In the genomic region with DNA sequence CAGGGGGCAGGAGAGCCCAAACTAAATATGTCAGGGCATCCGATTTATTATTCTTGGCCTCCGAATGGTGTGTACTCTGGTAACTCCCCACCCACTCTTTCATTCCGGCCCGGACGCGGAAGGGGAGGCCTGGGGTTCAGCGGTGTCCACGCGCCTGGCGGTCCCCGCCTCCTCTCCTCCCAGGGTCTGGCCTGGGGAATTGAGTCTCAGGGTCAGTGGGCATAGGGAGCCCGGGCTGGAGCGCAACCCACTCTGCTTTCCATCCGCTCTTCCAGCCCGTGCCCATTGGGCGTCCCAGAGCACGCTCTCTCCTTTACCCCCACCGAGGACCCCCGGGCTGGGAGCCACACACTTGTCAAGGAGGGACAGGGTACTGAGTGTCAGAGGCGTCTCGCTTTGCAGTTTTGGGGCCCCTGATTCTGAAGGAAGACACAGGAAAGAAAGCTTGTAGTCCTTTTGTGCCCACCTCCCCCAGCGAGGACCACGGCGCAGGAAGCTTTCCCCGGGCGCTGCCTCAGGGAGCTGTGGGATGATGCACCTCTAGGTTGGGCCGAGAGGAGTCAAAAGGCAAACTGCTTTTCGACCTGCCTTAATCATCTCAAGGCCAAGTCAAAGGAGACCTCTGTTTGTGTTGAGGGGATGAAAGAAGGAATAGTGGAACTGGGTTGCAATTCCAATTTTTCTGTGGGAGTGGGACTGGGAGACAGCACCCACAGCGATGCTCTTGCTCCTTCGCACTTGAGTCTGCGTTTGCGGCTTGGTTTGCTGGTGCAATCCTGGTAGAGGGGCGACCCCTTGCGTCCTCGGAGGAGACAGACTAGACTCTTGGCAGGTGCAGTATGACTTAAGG, we compare ENCODE assay signal across 7 cellular contexts. TPM values are rescaled to one million over a fixed set of nuclear protein-coding genes. Genes with fewer than 3 reads are reported as not detected.
DNase-seq lines count a peak whose midpoint lies in the region; ATAC-seq and TF ChIP-seq lines count a peak whose summit lies in the region.

No MANE protein-coding gene starts in this region.

- no peaks in the 10 kb centered on the region for H3K36me3 ChIP-seq in sigmoid colon

- no peak for TF ChIP-seq EP300 in sigmoid colon (IDR thresholded peaks at IDR 0.05)

- DNase-seq in GM13977 (ENCODE audit: low spot score) (peak; percentile 81), NB4 (ENCODE audit: low read depth) (peak; percentile 88), SW480 (ENCODE audit: low spot score) (peak; percentile 24), astrocyte of the spinal cord (ENCODE audit: low read depth, low spot score) (peak; percentile 84), hypothalamus (lab: John Stamatoyannopoulos, UW) (peak in 44 of 51 donors; percentile 10 to 82 (median 54)), sigmoid colon (peak; percentile 91)

- H3K4me3 ChIP-seq in NB4 (ENCODE audit: low read depth, low read length) (no peak overlapping the region), astrocyte of the spinal cord (ENCODE audit: low read depth, low read length) (peak overlapping the region; percentile 47), sigmoid colon (peak overlapping the region; percentile 43 to 69 (median 58))

- in situ Hi-C loops in GM13977 (cut with MboI; ENCODE audit: low pct_unique_long_range_greater_than_20kb, low sequenced_read_pairs, unreplicated experiment) = loop anchor here (25.0 kb wide), 1 partner anchor 334 kb away; no protein-coding TSS in a partner anchor
- in situ Hi-C loops in astrocyte of the spinal cord (cut with HindIII; ENCODE audit: low sequenced_read_pairs) = no loop called here

- peak overlapping the region; percentile 55 to 83 (median 72) for H3K27ac ChIP-seq in sigmoid colon

- no peaks in the 10 kb centered on the region for H3K9me3 ChIP-seq in sigmoid colon

- H3K4me1 ChIP-seq in sigmoid colon = peaks cover 0 to 27% (median 25%) of the 10 kb centered on the region in 4 donors

- peaks cover 0 to 43% (median 6%) of the 10 kb centered on the region in 3 donors for H3K27me3 ChIP-seq in sigmoid colon

- intact Hi-C loops in sigmoid colon (cut with DNase I) = loop anchor here (5.0 to 10.0 kb wide), 2 partner anchors 1086 to 1124 kb away; no protein-coding TSS in a partner anchor

- peak; percentile 91 for TF ChIP-seq CTCF in GM13977 (IDR thresholded peaks at IDR 0.05; ENCODE audit: extremely low read depth, insufficient read depth, missing control alignments)
- peak; percentile 91 for TF ChIP-seq CTCF in NB4 (IDR thresholded peaks at IDR 0.05; ENCODE audit: low read depth, low read length)
- TF ChIP-seq CTCF in astrocyte of the spinal cord (IDR thresholded peaks at IDR 0.05; ENCODE audit: low read depth, low read length) = peak; percentile 84
- TF ChIP-seq CTCF in sigmoid colon (IDR thresholded peaks at IDR 0.05) = peak; percentile 57 to 70 (median 62)

- TF ChIP-seq POLR2A in NB4 (IDR thresholded peaks at IDR 0.05; ENCODE audit: extremely low read depth, insufficient read length) (no peak), sigmoid colon (IDR thresholded peaks at IDR 0.05) (no peak)

- peak; percentile 86 for ATAC-seq in HG02642 (IDR thresholded peaks at IDR 0.05; ENCODE audit: poor library complexity, unreplicated experiment)

- 7 to 11% methylated on average over 35 of the region's 35 CpGs for WGBS in sigmoid colon, 2 donors

RNA-seq across cellular contexts. Expression of a gene that starts 2.5 kb away (rescaled TPM):
- total RNA-seq in sigmoid colon = 10 to 100 TPM in 3 of 4 donors, 1 to 10 TPM in 1; 1.6 to 17.4 (median 13.2) TPM
- polyA plus RNA-seq in sigmoid colon = 10 to 100 TPM in 1 of 3 donors, 1 to 10 TPM in 1, under 1 TPM in 1; 0.69 to 10.8 (median 5.2) TPM

Comparison
In these comparisons a context has a peak if more than half of its experiments do, and no peak if none do; other contexts are left out.
1. DNase-seq: peak in every context shown above with its lines; median percentile 91 in sigmoid colon; 88 in NB4; 84 in astrocyte of the spinal cord; 81 in GM13977; 54 in hypothalamus; 24 in SW480.